10 cellular contexts compared by ENCODE assay signal in genomic region chr3:47057212-47057671, GRCh38.
DNase-seq lines count a peak whose midpoint lies in the region; ATAC-seq and TF ChIP-seq lines count a peak whose summit lies in the region.
"Had no signal": no experiment of that assay in that cellular context is flagged by ENCODE, and none has a peak within 500 bp of the region (broad histone marks: within the 10 kb centered on the region; RNA-seq: fewer than 3 reads in every experiment).

No MANE protein-coding gene starts in this region.

- H3K36me3 ChIP-seq in hepatocyte (replicated peaks; ENCODE audit: insufficient read depth, low read depth), result no peaks in the 10 kb centered on the region

- no peak overlapping the region for H2AFZ ChIP-seq in hepatocyte

- H4K20me1 ChIP-seq in hepatocyte (ENCODE audit: insufficient read depth, poor library complexity, severe bottlenecking), result no peaks in the 10 kb centered on the region

- DNase-seq in Jurkat, Clone E6-1 (ENCODE audit: low read depth, low spot score), result peak; percentile 79
- DNase-seq in activated CD8-positive, alpha-beta memory T cell treated with anti-CD3 and anti-CD28 coated beads, Interleukin-2, amount 50 U/mL, for 48 hours, result peak; percentile 58
- peak; percentile 45 for DNase-seq in fibroblast of peridontal ligament (ENCODE audit: extremely low read depth)
- peak; percentile 14 for DNase-seq in stimulated activated CD8-positive, alpha-beta memory T cell treated with anti-CD3 and anti-CD28 coated beads, Interleukin-12 subunit alpha, Interleukin-12 subunit beta, amount 100 ng/mL, for 24 hours (ENCODE audit: extremely low read depth)
- no peak for DNase-seq in KG1 (lab: John Stamatoyannopoulos, UW)
- DNase-seq in SIG-M5 treated with dmso at 0.1 percent for 504 hours (lab: John Stamatoyannopoulos, UW; ENCODE audit: unreplicated experiment), result no peak
- no peak for DNase-seq in hepatocyte (ENCODE audit: low spot score)
- DNase-seq: NCI-H1092, tibial artery had no signal

- H3K9me2 ChIP-seq in hepatocyte (replicated peaks; ENCODE audit: insufficient read depth), result no peaks in the 10 kb centered on the region

- H3K4me1 ChIP-seq in hepatocyte (ENCODE audit: insufficient read depth), result no peaks in the 10 kb centered on the region

- H3K27ac ChIP-seq in hepatocyte, result no peak overlapping the region
- H3K27ac ChIP-seq: tibial artery had no signal

- no peak for TF ChIP-seq CTCF in hepatocyte (IDR thresholded peaks at IDR 0.05; ENCODE audit: poor library complexity)

- H3K4me2 ChIP-seq in hepatocyte, result no peak overlapping the region

- ATAC-seq in HG03135 (IDR thresholded peaks at IDR 0.05; ENCODE audit: unreplicated experiment), result no peak

- 94% methylated on average over 6 of the region's 6 CpGs for WGBS in hepatocyte (ENCODE audit: low lambda C conversion rate, missing lambda C conversion rate)

- peaks cover 71% of the 10 kb centered on the region for H3K79me2 ChIP-seq in hepatocyte

- no peak overlapping the region for H3K4me3 ChIP-seq in Jurkat, Clone E6-1 (ENCODE audit: low read length)
- no peak overlapping the region for H3K4me3 ChIP-seq in hepatocyte
- H3K4me3 ChIP-seq: tibial artery had no signal

- H3K27me3 ChIP-seq in hepatocyte, result no peaks in the 10 kb centered on the region
- H3K27me3 ChIP-seq: tibial artery had no signal

- no peaks in the 10 kb centered on the region for H3K9me3 ChIP-seq in hepatocyte (ENCODE audit: low read depth)
- H3K9me3 ChIP-seq: tibial artery had no signal

Comparison
In these comparisons a context has a peak if more than half of its experiments do, and no peak if none do; other contexts are left out.
1. DNase-seq: peak in Jurkat, Clone E6-1 (single experiment), activated CD8-positive, alpha-beta memory T cell treated with anti-CD3 and anti-CD28 coated beads, Interleukin-2, amount 50 U/mL, for 48 hours (single experiment), fibroblast of peridontal ligament (single experiment) and stimulated activated CD8-positive, alpha-beta memory T cell treated with anti-CD3 and anti-CD28 coated beads, Interleukin-12 subunit alpha, Interleukin-12 subunit beta, amount 100 ng/mL, for 24 hours (single experiment); none in KG1 (single experiment), SIG-M5 treated with dmso at 0.1 percent for 504 hours (single experiment) and hepatocyte (single experiment).